Comparison of ENCODE assay signal across 14 cellular contexts in genomic region chr2:190765386-190766173, GRCh38.
DNase-seq lines count a peak whose midpoint lies in the region; FAIRE-seq and TF ChIP-seq lines count a peak whose summit lies in the region.
"Had no signal": no experiment of that assay in that cellular context is flagged by ENCODE, and none has a peak within 500 bp of the region (broad histone marks: within the 10 kb centered on the region; RNA-seq: fewer than 3 reads in every experiment).

No MANE protein-coding gene starts in this region.

- POLR2A ChIA-PET in endothelial cell of umbilical vein (lab: Charles Lee), result no interaction called here

- H3K27me3 ChIP-seq in endothelial cell of umbilical vein (ENCODE audit: control insufficient read depth in 2 of 2, insufficient read depth in 2 of 2, low read length in 2 of 2), result no peaks in the 10 kb centered on the region
- H3K27me3 ChIP-seq: stomach had no signal

- no peaks in the 10 kb centered on the region for H3K9me3 ChIP-seq in endothelial cell of umbilical vein (replicated peaks; ENCODE audit: control insufficient read depth, insufficient read depth, low read length)
- H3K9me3 ChIP-seq: stomach had no signal

- no peaks in the 10 kb centered on the region for H3K9me1 ChIP-seq in endothelial cell of umbilical vein (replicated peaks; ENCODE audit: control insufficient read depth, extremely low read depth, insufficient read depth, low read length)

- no peak for TF ChIP-seq POLR2A in endothelial cell of umbilical vein (IDR thresholded peaks at IDR 0.05; ENCODE audit: low read depth, low read length)

- H3K4me2 ChIP-seq in endothelial cell of umbilical vein (ENCODE audit: insufficient read depth, low read length), result no peak overlapping the region

- H4K20me1 ChIP-seq in endothelial cell of umbilical vein (replicated peaks; ENCODE audit: control insufficient read depth, extremely low read depth, insufficient read depth, low read length), result no peaks in the 10 kb centered on the region

- H3K79me2 ChIP-seq in endothelial cell of umbilical vein (ENCODE audit: control insufficient read depth, insufficient read depth, low read length), result no peaks in the 10 kb centered on the region

- no peak overlapping the region for H3K27ac ChIP-seq in endothelial cell of umbilical vein (ENCODE audit: insufficient read depth, low read depth, low read length)
- H3K27ac ChIP-seq: stomach had no signal

- H3K4me3 ChIP-seq in endothelial cell of umbilical vein (replicated peaks in 1 of 3; ENCODE audit: insufficient read depth in 1 of 3, low read depth in 1 of 3, low read length in 3 of 3), result no peak overlapping the region
- H3K4me3 ChIP-seq: stomach had no signal

- CTCF ChIA-PET in endothelial cell of umbilical vein (lab: Charles Lee), result no interaction called here

- intact Hi-C loops in endothelial cell of umbilical vein (cut with micrococcal nuclease), result no loop called here

- peak; percentile 52 for FAIRE-seq in endothelial cell of umbilical vein (lab: Jason Lieb, UNC)

- H2AFZ ChIP-seq in endothelial cell of umbilical vein (ENCODE audit: low read depth, low read length), result peak overlapping the region; percentile 10

- dilution Hi-C loops in endothelial cell of umbilical vein (cut with MboI; ENCODE audit: extremely low pct_ligation_motif_present, low sequenced_read_pairs), result no loop called here

- BruUV-seq in endothelial cell of umbilical vein (replicated peaks; lab: Mats Ljungman, UMichigan), result no TSS peak

- TF ChIP-seq CTCF in endothelial cell of umbilical vein (IDR thresholded peaks at IDR 0.05; ENCODE audit: extremely low read depth in 1 of 2, insufficient read depth in 1 of 2, low read depth in 1 of 2, low read length in 2 of 2), result no peak

- H3K9ac ChIP-seq in endothelial cell of umbilical vein (replicated peaks; ENCODE audit: extremely low read depth, insufficient read depth, low read length), result no peak overlapping the region

- DNase-seq in EH (ENCODE audit: low read depth), result peak; percentile 82
- peak; percentile 93 for DNase-seq in HT1080 (ENCODE audit: low read depth)
- DNase-seq in endothelial cell of umbilical vein (ENCODE audit: low read depth, low spot score), result no peak
- DNase-seq in myocyte (ENCODE audit: low read depth), result peak; percentile 60
- no peak for DNase-seq in middle frontal gyrus (ENCODE audit: extremely low spot score, low spot score)
- DNase-seq in NCI-H748 treated with DMSO at 0.1 percent for 48 hours (lab: John Stamatoyannopoulos, UW), result no peak
- DNase-seq in GM19240 (ENCODE audit: insufficient read length, low spot score), result no peak
- DNase-seq in stimulated activated CD4-positive, alpha-beta T cell treated with anti-CD3 and anti-CD28 coated beads, Interleukin-2, amount 100 ng/mL, for 24 hours, result no peak
- DNase-seq: GF-D8, H7, naive B cell, NCI-H1105, NCI-H82, stomach had no signal

- no peaks in the 10 kb centered on the region for H3K4me1 ChIP-seq in endothelial cell of umbilical vein (ENCODE audit: control insufficient read depth, extremely low read depth, insufficient read depth, low read length)
- H3K4me1 ChIP-seq: stomach had no signal

- no peaks in the 10 kb centered on the region for H3K36me3 ChIP-seq in endothelial cell of umbilical vein (ENCODE audit: control insufficient read depth in 2 of 2, extremely low read depth in 1 of 2, insufficient read depth in 2 of 2, low read length in 2 of 2)
- H3K36me3 ChIP-seq: stomach had no signal

TF ChIP-seq in endothelial cell of umbilical vein, 7 proteins besides CTCF, POLR2A, EP300 and RAD21:
- TF ChIP-seq EZH2 (IDR thresholded peaks at IDR 0.05; ENCODE audit: borderline replicate concordance, low read depth, low read length, severe bottlenecking) (no peak), MAX (IDR thresholded peaks at IDR 0.05; ENCODE audit: insufficient read depth, insufficient read length) (no peak), MYC (IDR thresholded peaks at IDR 0.05; ENCODE audit: low read depth, low read length) (no peak), FOS (IDR thresholded peaks at IDR 0.05; ENCODE audit: borderline replicate concordance, insufficient read depth, low read length) (no peak), JUN (IDR thresholded peaks at IDR 0.05; ENCODE audit: borderline replicate concordance, insufficient read depth, insufficient read length, low read depth) (no peak), POLR2AphosphoS5 (IDR thresholded peaks at IDR 0.05; ENCODE audit: insufficient read depth, low read depth, low read length) (no peak), GATA2 (IDR thresholded peaks at IDR 0.05; ENCODE audit: insufficient read depth, insufficient read length, low read depth, low read length) (no peak)
TF ChIP-seq in endothelial cell of umbilical vein: peak in this region for 0.

Comparison
In these comparisons a context has a peak if more than half of its experiments do, and no peak if none do; other contexts are left out.
1. DNase-seq: peak in EH (single experiment), HT1080 (single experiment) and myocyte (single experiment); none in endothelial cell of umbilical vein (single experiment), middle frontal gyrus (single experiment), NCI-H748 treated with DMSO at 0.1 percent for 48 hours (single experiment), GM19240 (single experiment) and stimulated activated CD4-positive, alpha-beta T cell treated with anti-CD3 and anti-CD28 coated beads, Interleukin-2, amount 100 ng/mL, for 24 hours (0 of 2).